Comparison of ENCODE assay signal across 1 cellular context in genomic region chr4:67702166-67702565, GRCh38.
TF ChIP-seq lines count a peak whose summit lies in the region.

No MANE protein-coding gene starts in this region.

TF ChIP-seq in SK-N-SH, 30 proteins besides CTCF, POLR2A, EP300 and RAD21 (continued from another document):
- TF ChIP-seq, protein P1, sequence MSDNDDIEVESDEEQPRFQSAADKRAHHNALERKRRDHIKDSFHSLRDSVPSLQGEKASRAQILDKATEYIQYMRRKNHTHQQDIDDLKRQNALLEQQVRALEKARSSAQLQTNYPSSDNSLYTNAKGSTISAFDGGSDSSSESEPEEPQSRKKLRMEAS (IDR thresholded peaks at IDR 0.05; ENCODE audit: low read depth) = no peak
- TF ChIP-seq FOSL2 (IDR thresholded peaks at IDR 0.05; ENCODE audit: borderline replicate concordance, low read depth) (no peak), TEAD4 (IDR thresholded peaks at IDR 0.05; ENCODE audit: borderline replicate concordance, insufficient read depth) (no peak), MXI1 (IDR thresholded peaks at IDR 0.05; ENCODE audit: low read depth, low read length) (no peak)
